9 cellular contexts compared by ENCODE assay signal in genomic region chr11:12287009-12287373, GRCh38.
DNase-seq lines count a peak whose midpoint lies in the region; ATAC-seq lines count a peak whose summit lies in the region.
"Had no signal": no experiment of that assay in that cellular context is flagged by ENCODE, and none has a peak within 500 bp of the region (broad histone marks: within the 10 kb centered on the region; RNA-seq: fewer than 3 reads in every experiment).

No MANE protein-coding gene starts in this region.

- intact Hi-C loops in Right ventricle myocardium superior (cut with DNase I), result loop anchor here (10.0 kb wide), 1 partner anchor 482 kb away; no protein-coding TSS in a partner anchor
- intact Hi-C loops in sciatic nerve (cut with DNase I), result no loop called here

- ATAC-seq in Right ventricle myocardium superior (ENCODE audit: poor library complexity) (peak; percentile 60), sciatic nerve (peak; percentile 68), HG02981 (IDR thresholded peaks at IDR 0.05; ENCODE audit: unreplicated experiment) (no peak), HG03025 (IDR thresholded peaks at IDR 0.05; ENCODE audit: low FRiP score, unreplicated experiment) (no peak)
- ATAC-seq: stimulated activated naive B cell treated with anti-CD40 and anti-IgM and Interleukin-4, amounts not matched to agents 10 μg/mL and 1 μg/mL and 100 μg/mL, for 72 hours had no signal

- DNase-seq in EL, result peak; percentile 98
- DNase-seq in SW480 (ENCODE audit: low spot score), result peak; percentile 77
- DNase-seq in Right ventricle myocardium superior, result no peak
- no peak for DNase-seq in sciatic nerve (ENCODE audit: low spot score)
- no peak for DNase-seq in NCI-H1694 treated with DMSO at 0.1 percent for 48 hours (lab: John Stamatoyannopoulos, UW)
- DNase-seq in NCI-H524 treated with DMSO at 0.1 percent for 48 hours (lab: John Stamatoyannopoulos, UW), result no peak
- DNase-seq: stimulated activated naive B cell treated with anti-CD40 and anti-IgM and Interleukin-4, amounts not matched to agents 10 μg/mL and 1 μg/mL and 100 μg/mL, for 72 hours had no signal

Comparison
In these comparisons a context has a peak if more than half of its experiments do, and no peak if none do; other contexts are left out.
1. DNase-seq: peak in EL (single experiment) and SW480 (single experiment); none in Right ventricle myocardium superior (single experiment), sciatic nerve (single experiment), NCI-H1694 treated with DMSO at 0.1 percent for 48 hours (single experiment) and NCI-H524 treated with DMSO at 0.1 percent for 48 hours (single experiment).
2. ATAC-seq: peak in Right ventricle myocardium superior (single experiment) and sciatic nerve (single experiment); none in HG02981 (single experiment) and HG03025 (single experiment).